In the genomic region with DNA sequence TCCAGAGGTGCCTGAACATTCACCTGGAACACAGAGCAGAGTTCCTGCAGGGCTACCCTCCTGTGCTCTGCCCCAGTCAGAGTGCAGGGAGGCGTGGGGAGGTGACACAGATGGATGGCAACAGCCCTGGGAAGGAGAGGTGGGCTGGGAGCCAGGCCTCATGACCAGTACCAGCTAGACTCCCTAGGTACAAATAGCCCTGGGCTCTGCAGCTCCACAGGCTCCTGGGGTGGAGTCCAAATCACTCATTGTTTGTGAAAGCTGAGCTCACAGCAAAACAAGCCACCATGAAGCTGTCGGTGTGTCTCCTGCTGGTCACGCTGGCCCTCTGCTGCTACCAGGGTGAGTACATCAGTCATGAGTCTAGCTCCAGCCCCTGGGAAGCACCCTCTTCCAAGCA, we compare ENCODE assay signal across 13 cellular contexts. TPM values are rescaled to one million over a fixed set of nuclear protein-coding genes. Genes with fewer than 3 reads are reported as not detected.
DNase-seq lines count a peak whose midpoint lies in the region; ATAC-seq, FAIRE-seq and TF ChIP-seq lines count a peak whose summit lies in the region.
"Had no signal": no experiment of that assay in that cellular context is flagged by ENCODE, and none has a peak within 500 bp of the region (broad histone marks: within the 10 kb centered on the region; RNA-seq: fewer than 3 reads in every experiment).

A gene with protein sequence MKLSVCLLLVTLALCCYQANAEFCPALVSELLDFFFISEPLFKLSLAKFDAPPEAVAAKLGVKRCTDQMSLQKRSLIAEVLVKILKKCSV (plus strand): TSS at position 219 of the 400 bp plus-strand sequence. CDS start 69 bp downstream, at position 288.

- H3K18ac ChIP-seq in H1 (ENCODE audit: extremely low read depth, low read length): no peak within 1 kb of the TSS

- ATAC-seq in HCT116 (peak; percentile 75), HG03432 (IDR thresholded peaks at IDR 0.05; ENCODE audit: unreplicated experiment) (no peak), GM19455 (IDR thresholded peaks at IDR 0.05; ENCODE audit: unreplicated experiment) (no peak)

- RAD21 ChIA-PET in HCT116 (lab: Charles Lee; ENCODE audit: low non-redundant PET in 1 of 2, low total read pairs in 2 of 2, uncharacterized antibody in 2 of 2, unreplicated experiment in 2 of 2): interaction anchor here in 1 of 2 experiments (0.6 kb wide), 1 partner anchor 30 kb away, joined by 4 read pairs; no protein-coding TSS in a partner anchor

- 80% methylated on average over 3 of the region's 3 CpGs; no CpG with 5 or more reads in 1 of the 2 experiments for WGBS in H1 (ENCODE audit: extremely low coverage in 1 of 2, insufficient coverage in 1 of 2, insufficient read length in 1 of 2, insufficient replicate concordance in 2 of 2, low coverage in 1 of 2, low lambda C conversion rate in 2 of 2, missing lambda C conversion rate in 1 of 2), 2 experiments
- 16% methylated on average over 3 of the region's 3 CpGs for WGBS in prostate gland

- H2BK15ac ChIP-seq in H1 (ENCODE audit: low read length): no peak within 1 kb of the TSS

- H3K79me2 ChIP-seq in HCT116 (ENCODE audit: insufficient read depth, low read length): no peaks in the 10 kb centered on the region
- no peaks in the 10 kb centered on the region for H3K79me2 ChIP-seq in H1 (ENCODE audit: control insufficient read depth in 1 of 2, insufficient read depth in 2 of 2, low read length in 2 of 2)

- no peak within 1 kb of the TSS; the same call in 1 of the 2 replicates for H2BK12ac ChIP-seq in H1 (ENCODE audit: low read depth, low read length)

- no peak within 1 kb of the TSS for H4K91ac ChIP-seq in H1 (replicated peaks; ENCODE audit: insufficient read length, low read length)

- TF ChIP-seq RAD21 in HCT116 (IDR thresholded peaks at IDR 0.05; ENCODE audit: low read depth) (no peak), H1 (IDR thresholded peaks at IDR 0.05 in 1 of 2, conservative IDR thresholded peaks at IDR 0.05 in 1 of 2; ENCODE audit: low read depth in 2 of 2, low read length in 2 of 2) (no peak)

- H3K27me3 ChIP-seq in HCT116 (ENCODE audit: insufficient read depth, low read length) (peaks cover 25% of the 10 kb centered on the region), H1 (replicated peaks in 1 of 4; ENCODE audit: control insufficient read depth in 3 of 4, extremely low read depth in 1 of 4, insufficient read depth in 3 of 4, low read length in 3 of 4) (peaks cover 0 to 1% (median 0%) of the 10 kb centered on the region in 4 experiments; a peak in 1 of 7 replicates), prostate gland (replicated peaks; ENCODE audit: insufficient read depth) (no peaks in the 10 kb centered on the region)

- H3K23ac ChIP-seq in H1 (ENCODE audit: insufficient read length): no peak within 1 kb of the TSS

- H3K9me3 ChIP-seq in HCT116 (ENCODE audit: control insufficient read depth in 1 of 2, insufficient read depth in 1 of 2, low read depth in 1 of 2, low read length in 2 of 2) (no peaks in the 10 kb centered on the region), H1 (ENCODE audit: insufficient read depth in 2 of 2, low read depth in 1 of 2, low read length in 1 of 2) (no peaks in the 10 kb centered on the region), prostate gland (no peaks in the 10 kb centered on the region)

- no peak within 1 kb of the TSS for H4K8ac ChIP-seq in H1 (ENCODE audit: extremely low read depth, insufficient read depth, low read length)

- H3K4me3 ChIP-seq in HCT116 (replicated peaks in 1 of 2; ENCODE audit: low read depth in 1 of 2, low read length in 2 of 2): no peak within 1 kb of the TSS
- H3K4me3 ChIP-seq in H1 (ENCODE audit: extremely low read depth in 1 of 4, insufficient read depth in 2 of 4, low read depth in 3 of 4, low read length in 4 of 4): no peak within 1 kb of the TSS
- no peak within 1 kb of the TSS for H3K4me3 ChIP-seq in prostate gland

- TF ChIP-seq CTCF in HCT116 (IDR thresholded peaks at IDR 0.05 in 2 of 3, conservative IDR thresholded peaks at IDR 0.05 in 1 of 3; ENCODE audit: borderline replicate concordance in 1 of 3, insufficient read depth in 1 of 3, low read depth in 2 of 3, low read length in 2 of 3) (no peak), H1 (IDR thresholded peaks at IDR 0.05; ENCODE audit: control extremely low read depth in 1 of 3, insufficient read depth in 1 of 3, low read depth in 1 of 3, low read length in 3 of 3) (peak in 1 of 3 experiments; percentile 4; a peak in 1 of 4 replicates), prostate gland (IDR thresholded peaks at IDR 0.05) (peak in 1 of 4 experiments; percentile 31)

- POLR2A ChIA-PET in HCT116 (lab: Charles Lee): no interaction called here
- POLR2A ChIA-PET in H1 (lab: Charles Lee; ENCODE audit: partially characterized antibody): no interaction called here

- peaks cover 3 to 8% of the 10 kb centered on the region in 2 experiments; a peak in 2 of 4 replicates for H3K4me1 ChIP-seq in HCT116 (ENCODE audit: control insufficient read depth in 1 of 2, insufficient read depth in 2 of 2, low read length in 2 of 2)
- peaks cover 0 to 5% (median under 1%) of the 10 kb centered on the region in 4 experiments; a peak in 4 of 7 replicates for H3K4me1 ChIP-seq in H1 (replicated peaks in 1 of 4; ENCODE audit: control insufficient read depth in 3 of 4, insufficient read depth in 4 of 4, low read length in 3 of 4)
- peaks cover under 1% of the 10 kb centered on the region for H3K4me1 ChIP-seq in prostate gland (replicated peaks)

- H4K20me1 ChIP-seq in HCT116 (ENCODE audit: insufficient read depth): no peaks in the 10 kb centered on the region
- H4K20me1 ChIP-seq in H1 (replicated peaks in 1 of 2; ENCODE audit: control insufficient read depth in 1 of 2, insufficient read depth in 2 of 2, low read length in 2 of 2): peaks cover 0 to 2% of the 10 kb centered on the region in 2 experiments

- CTCF ChIA-PET in HCT116 (lab: Charles Lee): interaction anchor here (1.4 kb wide), 1 partner anchor 69 kb away, joined by 3 read pairs; no protein-coding TSS in a partner anchor
- CTCF ChIA-PET in H1 (lab: Charles Lee; ENCODE audit: partially characterized antibody): interaction anchor here (0.6 to 3.3 kb wide), 16 partner anchors 11 to 282 kb away, joined by 3 to 12 read pairs (median 4); a partner anchor contains a TSS

- no peak within 1 kb of the TSS for H4K5ac ChIP-seq in H1 (ENCODE audit: insufficient read length, low read depth, low read length)

- H3K9ac ChIP-seq in HCT116 (ENCODE audit: low read length) (no peak within 1 kb of the TSS), H1 (replicated peaks in 1 of 4; ENCODE audit: extremely low read depth in 1 of 4, low read depth in 3 of 4, low read length in 3 of 4) (no peak within 1 kb of the TSS)
- H3K9ac ChIP-seq: KMS-11 had no signal

- H3K4me2 ChIP-seq in HCT116 (ENCODE audit: low read length) (no peak within 1 kb of the TSS), H1 (ENCODE audit: insufficient read depth in 1 of 2, low read depth in 2 of 2, low read length in 2 of 2) (no peak within 1 kb of the TSS)
- H3K4me2 ChIP-seq: KMS-11 had no signal

- H3K9me2 ChIP-seq in HCT116 (ENCODE audit: insufficient read depth): no peaks in the 10 kb centered on the region

- no peak within 1 kb of the TSS for H3K56ac ChIP-seq in H1 (replicated peaks; ENCODE audit: insufficient read length, low read depth, low read length)

- H2AFZ ChIP-seq in HCT116 (ENCODE audit: low read depth, low read length, poor library complexity, severe bottlenecking): no peak within 1 kb of the TSS
- 0 out of 2 replicates have a peak within 1 kb of the TSS, but pooled peaks have one; percentile 61 for H2AFZ ChIP-seq in H1 (ENCODE audit: low read length)

- FAIRE-seq in H1 (lab: Jason Lieb, UNC): no peak
- FAIRE-seq: endothelial cell of umbilical vein, G401.6 had no signal

- no peak within 1 kb of the TSS for H3K27ac ChIP-seq in HCT116 (ENCODE audit: low read depth, low read length)
- H3K27ac ChIP-seq in H1 (ENCODE audit: low read depth, low read length): no peak within 1 kb of the TSS
- no peak within 1 kb of the TSS for H3K27ac ChIP-seq in prostate gland
- H3K27ac ChIP-seq: KMS-11 had no signal

- intact Hi-C loops in HCT116 (cut with micrococcal nuclease) (no loop called here), prostate gland (cut with DNase I) (no loop called here)

- H3K36me3 ChIP-seq in HCT116 (ENCODE audit: control insufficient read depth in 1 of 2, insufficient read depth in 2 of 2, low read length in 2 of 2) (no peaks in the 10 kb centered on the region), H1 (ENCODE audit: control insufficient read depth in 2 of 4, insufficient read depth in 4 of 4, low read length in 3 of 4) (no peaks in the 10 kb centered on the region), prostate gland (no peaks in the 10 kb centered on the region)

- BruUV-seq in HCT116 (replicated peaks; lab: Mats Ljungman, UMichigan): no TSS peak

- no peak within 1 kb of the TSS; the same call in 1 of the 2 replicates for H2BK5ac ChIP-seq in H1 (ENCODE audit: low read depth, low read length)

- TF ChIP-seq EP300 in H1 (IDR thresholded peaks at IDR 0.05; ENCODE audit: borderline replicate concordance in 1 of 2, low read depth in 2 of 2, low read length in 2 of 2): no peak

- no peak within 1 kb of the TSS for H2AK5ac ChIP-seq in H1 (ENCODE audit: low read depth, low read length)

- H3K23me2 ChIP-seq in H1 (ENCODE audit: low read depth, low read length): peaks cover 3% of the 10 kb centered on the region; the same call in 1 of the 2 replicates

- TF ChIP-seq POLR2A in HCT116 (IDR thresholded peaks at IDR 0.05; ENCODE audit: borderline replicate concordance, extremely low read depth, insufficient read depth, insufficient read length): no peak
- TF ChIP-seq POLR2A in H1 (IDR thresholded peaks at IDR 0.05; ENCODE audit: control extremely low read depth in 1 of 2, low read depth in 2 of 2, low read length in 2 of 2): no peak
- no peak for TF ChIP-seq POLR2A in prostate gland (IDR thresholded peaks at IDR 0.05)

- no peaks in the 10 kb centered on the region for H3K79me1 ChIP-seq in H1 (ENCODE audit: low read depth, low read length)

- no peak within 1 kb of the TSS for H2BK120ac ChIP-seq in H1 (replicated peaks; ENCODE audit: low read depth, low read length)

- no peak within 1 kb of the TSS for H3K4ac ChIP-seq in H1 (replicated peaks; ENCODE audit: insufficient read length, low read depth, low read length)

- DNase-seq in HCT116 (ENCODE audit: low read depth, low spot score) (no peak), NCI-H2196 (lab: John Stamatoyannopoulos, UW; ENCODE audit: unreplicated experiment) (peak; percentile 90), H1 (ENCODE audit: low read depth in 1 of 2, low spot score in 2 of 2) (no peak), prostate gland (ENCODE audit: low spot score) (peak; percentile 93), GM03348 (ENCODE audit: low spot score) (no peak)
- DNase-seq: activated CD4-positive, alpha-beta T cell treated with anti-CD3 and anti-CD28 coated beads, Interleukin-2, amount 50 U/mL, for 48 hours; kidney glomerular epithelial cell had no signal

- no peak within 1 kb of the TSS for H3K14ac ChIP-seq in H1 (ENCODE audit: insufficient read length)

- H2BK20ac ChIP-seq in H1 (ENCODE audit: low read length): no peak within 1 kb of the TSS

RNA-seq across cellular contexts. Expression of the gene that starts here (rescaled TPM):
- not detected for total RNA-seq in HCT116 (2021; ENCODE audit: unreplicated experiment)
- polyA plus RNA-seq in HCT116 (2012): not detected in 2 replicates
- not detected in 2 replicates for total RNA-seq in H1 (2021; fragmentation: NEBNext Ultra II Directional; extraction: Animal tissue kit (Norgen Biotek cat#: 25700))
- not detected in 2 replicates for polyA plus RNA-seq in H1 (2011; rRNA removed)
- polyA plus RNA-seq in H1 (2011; cell fraction: cytosol; rRNA removed): not detected
- polyA plus RNA-seq in H1 (2011; cell fraction: nucleus; rRNA removed): not detected
- polyA plus RNA-seq in H1 (2012, experiment 1 of 2): not detected in 4 replicates
- not detected for polyA plus RNA-seq in H1 (2012, experiment 2 of 2)
- not detected for polyA plus RNA-seq in H1 (2013, experiment 1 of 2)
- not detected for polyA plus RNA-seq in H1 (2013, experiment 2 of 2)
- polyA minus RNA-seq in H1 (2011; rRNA and poly(A)+ RNA removed): not detected in 2 replicates
- polyA minus RNA-seq in H1 (2011; cell fraction: cytosol; rRNA and poly(A)+ RNA removed): not detected
- polyA minus RNA-seq in H1 (2011; cell fraction: nucleus; rRNA and poly(A)+ RNA removed): not detected
- 10 to 100 TPM in 1 of 2 donors, not detected in 1; 40.5 TPM for total RNA-seq in prostate gland
- total RNA-seq: endothelial cell of umbilical vein, progenitor cell of endocrine pancreas had no signal
- polyA plus RNA-seq: endothelial cell of umbilical vein had no signal

Comparison
In these comparisons a context has a peak if more than half of its experiments do, and no peak if none do; other contexts are left out.
1. Peak in ATAC-seq in HCT116; RNA of the gene not detected or under 1 TPM.
2. DNase-seq: peak in NCI-H2196 (single experiment) and prostate gland (single experiment); none in HCT116 (single experiment), H1 (0 of 2) and GM03348 (single experiment).